ENCODE assay signal across 1 cellular context in the genomic region with DNA sequence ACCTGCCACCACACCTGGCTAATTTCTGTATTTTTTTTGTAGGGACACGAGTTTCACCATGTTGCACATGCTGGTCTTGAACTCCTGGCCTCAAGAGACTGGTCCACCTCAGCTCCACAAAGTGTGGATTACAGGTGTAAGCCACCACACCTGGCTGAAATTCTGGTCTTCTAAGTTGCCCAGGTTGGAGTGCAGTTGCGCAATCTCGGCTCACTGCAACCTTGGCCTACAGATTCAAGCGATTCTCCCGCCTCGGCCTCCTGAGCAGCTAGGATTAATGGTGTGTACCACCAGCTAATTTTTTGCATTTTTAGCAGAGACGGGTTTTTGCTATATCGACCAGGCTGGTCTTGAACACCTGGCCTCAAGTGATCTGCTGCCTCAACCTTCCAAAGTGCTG.
TF ChIP-seq lines count a peak whose summit lies in the region.

No MANE protein-coding gene starts in this region.

TF ChIP-seq in HepG2, 621 proteins besides CTCF, POLR2A, EP300 and RAD21 (continues in another document):
- no peak for TF ChIP-seq IRF2 (CRISPR knock-in tag; IDR thresholded peaks at IDR 0.05)
- TF ChIP-seq PHF5A (CRISPR knock-in tag; IDR thresholded peaks at IDR 0.05; ENCODE audit: low read depth, unreplicated experiment), result no peak
- no peak for TF ChIP-seq ZNF703 (CRISPR knock-in tag; IDR thresholded peaks at IDR 0.05; ENCODE audit: borderline replicate concordance)
- TF ChIP-seq, protein P1, sequence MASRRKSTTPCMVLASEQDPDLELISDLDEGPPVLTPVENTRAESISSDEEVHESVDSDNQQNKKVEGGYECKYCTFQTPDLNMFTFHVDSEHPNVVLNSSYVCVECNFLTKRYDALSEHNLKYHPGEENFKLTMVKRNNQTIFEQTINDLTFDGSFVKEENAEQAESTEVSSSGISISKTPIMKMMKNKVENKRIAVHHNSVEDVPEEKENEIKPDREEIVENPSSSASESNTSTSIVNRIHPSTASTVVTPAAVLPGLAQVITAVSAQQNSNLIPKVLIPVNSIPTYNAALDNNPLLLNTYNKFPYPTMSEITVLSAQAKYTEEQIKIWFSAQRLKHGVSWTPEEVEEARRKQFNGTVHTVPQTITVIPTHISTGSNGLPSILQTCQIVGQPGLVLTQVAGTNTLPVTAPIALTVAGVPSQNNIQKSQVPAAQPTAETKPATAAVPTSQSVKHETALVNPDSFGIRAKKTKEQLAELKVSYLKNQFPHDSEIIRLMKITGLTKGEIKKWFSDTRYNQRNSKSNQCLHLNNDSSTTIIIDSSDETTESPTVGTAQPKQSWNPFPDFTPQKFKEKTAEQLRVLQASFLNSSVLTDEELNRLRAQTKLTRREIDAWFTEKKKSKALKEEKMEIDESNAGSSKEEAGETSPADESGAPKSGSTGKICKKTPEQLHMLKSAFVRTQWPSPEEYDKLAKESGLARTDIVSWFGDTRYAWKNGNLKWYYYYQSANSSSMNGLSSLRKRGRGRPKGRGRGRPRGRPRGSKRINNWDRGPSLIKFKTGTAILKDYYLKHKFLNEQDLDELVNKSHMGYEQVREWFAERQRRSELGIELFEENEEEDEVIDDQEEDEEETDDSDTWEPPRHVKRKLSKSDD (CRISPR knock-in tag; IDR thresholded peaks at IDR 0.05; ENCODE audit: low read depth), result no peak
- TF ChIP-seq STAG1 (CRISPR knock-in tag; IDR thresholded peaks at IDR 0.05), result no peak
- no peak for TF ChIP-seq TCF7L2 (IDR thresholded peaks at IDR 0.05; ENCODE audit: low read depth, low read length)
- TF ChIP-seq, protein P2, sequence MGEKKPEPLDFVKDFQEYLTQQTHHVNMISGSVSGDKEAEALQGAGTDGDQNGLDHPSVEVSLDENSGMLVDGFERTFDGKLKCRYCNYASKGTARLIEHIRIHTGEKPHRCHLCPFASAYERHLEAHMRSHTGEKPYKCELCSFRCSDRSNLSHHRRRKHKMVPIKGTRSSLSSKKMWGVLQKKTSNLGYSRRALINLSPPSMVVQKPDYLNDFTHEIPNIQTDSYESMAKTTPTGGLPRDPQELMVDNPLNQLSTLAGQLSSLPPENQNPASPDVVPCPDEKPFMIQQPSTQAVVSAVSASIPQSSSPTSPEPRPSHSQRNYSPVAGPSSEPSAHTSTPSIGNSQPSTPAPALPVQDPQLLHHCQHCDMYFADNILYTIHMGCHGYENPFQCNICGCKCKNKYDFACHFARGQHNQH (CRISPR knock-in tag; IDR thresholded peaks at IDR 0.05), result 0 out of 2 replicates have a peak, but pooled peaks have one; percentile 23
- TF ChIP-seq HNRNPK (IDR thresholded peaks at IDR 0.05; ENCODE audit: low read depth, low read length, poor library complexity, severe bottlenecking), result no peak
- peak; percentile 94 for TF ChIP-seq CEBPG (CRISPR knock-in tag; IDR thresholded peaks at IDR 0.05)
- TF ChIP-seq ZNF296 (CRISPR knock-in tag; conservative IDR thresholded peaks at IDR 0.05), result no peak
- TF ChIP-seq KLF16 (CRISPR knock-in tag; IDR thresholded peaks at IDR 0.05), result no peak
- no peak for TF ChIP-seq TOE1 (CRISPR knock-in tag; IDR thresholded peaks at IDR 0.05)
- no peak for TF ChIP-seq ZFP36L2 (CRISPR knock-in tag; IDR thresholded peaks at IDR 0.05)
- TF ChIP-seq THYN1 (CRISPR knock-in tag; IDR thresholded peaks at IDR 0.05; ENCODE audit: borderline replicate concordance, low read depth), result no peak
- TF ChIP-seq, protein P3, sequence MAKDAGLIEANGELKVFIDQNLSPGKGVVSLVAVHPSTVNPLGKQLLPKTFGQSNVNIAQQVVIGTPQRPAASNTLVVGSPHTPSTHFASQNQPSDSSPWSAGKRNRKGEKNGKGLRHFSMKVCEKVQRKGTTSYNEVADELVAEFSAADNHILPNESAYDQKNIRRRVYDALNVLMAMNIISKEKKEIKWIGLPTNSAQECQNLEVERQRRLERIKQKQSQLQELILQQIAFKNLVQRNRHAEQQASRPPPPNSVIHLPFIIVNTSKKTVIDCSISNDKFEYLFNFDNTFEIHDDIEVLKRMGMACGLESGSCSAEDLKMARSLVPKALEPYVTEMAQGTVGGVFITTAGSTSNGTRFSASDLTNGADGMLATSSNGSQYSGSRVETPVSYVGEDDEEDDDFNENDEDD (CRISPR knock-in tag; IDR thresholded peaks at IDR 0.05; ENCODE audit: borderline replicate concordance), result no peak
- no peak for TF ChIP-seq FOXA1 (IDR thresholded peaks at IDR 0.05)
- TF ChIP-seq FOXA1 (CRISPR knock-in tag; IDR thresholded peaks at IDR 0.05), result no peak
- no peak for TF ChIP-seq IKZF4 (CRISPR knock-in tag; IDR thresholded peaks at IDR 0.05; ENCODE audit: borderline replicate concordance, low read depth, not compliant biosample characterization)
- TF ChIP-seq, protein P4, sequence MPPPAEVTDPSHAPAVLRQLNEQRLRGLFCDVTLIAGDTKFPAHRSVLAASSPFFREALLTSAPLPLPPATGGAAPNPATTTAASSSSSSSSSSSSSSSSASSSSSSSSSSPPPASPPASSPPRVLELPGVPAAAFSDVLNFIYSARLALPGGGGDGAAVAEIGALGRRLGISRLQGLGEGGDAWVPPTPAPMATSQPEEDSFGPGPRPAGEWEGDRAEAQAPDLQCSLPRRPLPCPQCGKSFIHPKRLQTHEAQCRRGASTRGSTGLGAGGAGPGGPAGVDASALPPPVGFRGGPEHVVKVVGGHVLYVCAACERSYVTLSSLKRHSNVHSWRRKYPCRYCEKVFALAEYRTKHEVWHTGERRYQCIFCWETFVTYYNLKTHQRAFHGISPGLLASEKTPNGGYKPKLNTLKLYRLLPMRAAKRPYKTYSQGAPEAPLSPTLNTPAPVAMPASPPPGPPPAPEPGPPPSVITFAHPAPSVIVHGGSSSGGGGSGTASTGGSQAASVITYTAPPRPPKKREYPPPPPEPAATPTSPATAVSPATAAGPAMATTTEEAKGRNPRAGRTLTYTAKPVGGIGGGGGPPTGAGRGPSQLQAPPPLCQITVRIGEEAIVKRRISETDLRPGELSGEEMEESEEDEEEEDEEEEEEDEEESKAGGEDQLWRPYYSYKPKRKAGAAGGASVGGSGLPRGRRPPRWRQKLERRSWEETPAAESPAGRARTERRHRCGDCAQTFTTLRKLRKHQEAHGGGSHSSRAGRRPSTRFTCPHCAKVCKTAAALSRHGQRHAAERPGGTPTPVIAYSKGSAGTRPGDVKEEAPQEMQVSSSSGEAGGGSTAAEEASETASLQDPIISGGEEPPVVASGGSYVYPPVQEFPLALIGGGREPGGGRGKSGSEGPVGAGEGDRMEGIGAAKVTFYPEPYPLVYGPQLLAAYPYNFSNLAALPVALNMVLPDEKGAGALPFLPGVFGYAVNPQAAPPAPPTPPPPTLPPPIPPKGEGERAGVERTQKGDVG (CRISPR knock-in tag; IDR thresholded peaks at IDR 0.05; ENCODE audit: borderline replicate concordance), result no peak
- TF ChIP-seq MYC (CRISPR knock-in tag; IDR thresholded peaks at IDR 0.05; ENCODE audit: borderline replicate concordance), result no peak
- no peak for TF ChIP-seq ZNF546 (CRISPR knock-in tag; conservative IDR thresholded peaks at IDR 0.05)
- TF ChIP-seq SSRP1 (CRISPR knock-in tag; IDR thresholded peaks at IDR 0.05), result no peak
- TF ChIP-seq TEAD2 (CRISPR knock-in tag; IDR thresholded peaks at IDR 0.05), result no peak
- TF ChIP-seq ZNF775 (CRISPR knock-in tag; IDR thresholded peaks at IDR 0.05; ENCODE audit: borderline replicate concordance), result no peak
- peak; percentile 98 for TF ChIP-seq CEBPB (IDR thresholded peaks at IDR 0.05; ENCODE audit: borderline replicate concordance, low read depth, low read length)
- no peak for TF ChIP-seq ZNF777 (CRISPR knock-in tag; IDR thresholded peaks at IDR 0.05)
- 0 out of 2 replicates have a peak, but pooled peaks have one; percentile 6 for TF ChIP-seq SMC3 (IDR thresholded peaks at IDR 0.05; ENCODE audit: low read length)
- TF ChIP-seq NFATC3 (CRISPR knock-in tag; IDR thresholded peaks at IDR 0.05), result no peak
- TF ChIP-seq ZNF460 (CRISPR knock-in tag; IDR thresholded peaks at IDR 0.05; ENCODE audit: borderline replicate concordance), result 0 out of 2 replicates have a peak, but pooled peaks have one; percentile 16
- TF ChIP-seq ZNF224 (CRISPR knock-in tag; IDR thresholded peaks at IDR 0.05), result no peak
- TF ChIP-seq, protein P5, sequence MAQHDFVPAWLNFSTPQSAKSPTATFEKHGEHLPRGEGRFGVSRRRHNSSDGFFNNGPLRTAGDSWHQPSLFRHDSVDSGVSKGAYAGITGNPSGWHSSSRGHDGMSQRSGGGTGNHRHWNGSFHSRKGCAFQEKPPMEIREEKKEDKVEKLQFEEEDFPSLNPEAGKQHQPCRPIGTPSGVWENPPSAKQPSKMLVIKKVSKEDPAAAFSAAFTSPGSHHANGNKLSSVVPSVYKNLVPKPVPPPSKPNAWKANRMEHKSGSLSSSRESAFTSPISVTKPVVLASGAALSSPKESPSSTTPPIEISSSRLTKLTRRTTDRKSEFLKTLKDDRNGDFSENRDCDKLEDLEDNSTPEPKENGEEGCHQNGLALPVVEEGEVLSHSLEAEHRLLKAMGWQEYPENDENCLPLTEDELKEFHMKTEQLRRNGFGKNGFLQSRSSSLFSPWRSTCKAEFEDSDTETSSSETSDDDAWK (CRISPR knock-in tag; IDR thresholded peaks at IDR 0.05), result no peak
- 0 out of 2 replicates have a peak, but pooled peaks have one; percentile 28 for TF ChIP-seq POGZ (CRISPR knock-in tag; IDR thresholded peaks at IDR 0.05)
- TF ChIP-seq ZNF543 (CRISPR knock-in tag; IDR thresholded peaks at IDR 0.05), result no peak
- TF ChIP-seq LCORL (IDR thresholded peaks at IDR 0.05), result no peak
- TF ChIP-seq LCORL (CRISPR knock-in tag; IDR thresholded peaks at IDR 0.05), result no peak
- TF ChIP-seq, protein P6, sequence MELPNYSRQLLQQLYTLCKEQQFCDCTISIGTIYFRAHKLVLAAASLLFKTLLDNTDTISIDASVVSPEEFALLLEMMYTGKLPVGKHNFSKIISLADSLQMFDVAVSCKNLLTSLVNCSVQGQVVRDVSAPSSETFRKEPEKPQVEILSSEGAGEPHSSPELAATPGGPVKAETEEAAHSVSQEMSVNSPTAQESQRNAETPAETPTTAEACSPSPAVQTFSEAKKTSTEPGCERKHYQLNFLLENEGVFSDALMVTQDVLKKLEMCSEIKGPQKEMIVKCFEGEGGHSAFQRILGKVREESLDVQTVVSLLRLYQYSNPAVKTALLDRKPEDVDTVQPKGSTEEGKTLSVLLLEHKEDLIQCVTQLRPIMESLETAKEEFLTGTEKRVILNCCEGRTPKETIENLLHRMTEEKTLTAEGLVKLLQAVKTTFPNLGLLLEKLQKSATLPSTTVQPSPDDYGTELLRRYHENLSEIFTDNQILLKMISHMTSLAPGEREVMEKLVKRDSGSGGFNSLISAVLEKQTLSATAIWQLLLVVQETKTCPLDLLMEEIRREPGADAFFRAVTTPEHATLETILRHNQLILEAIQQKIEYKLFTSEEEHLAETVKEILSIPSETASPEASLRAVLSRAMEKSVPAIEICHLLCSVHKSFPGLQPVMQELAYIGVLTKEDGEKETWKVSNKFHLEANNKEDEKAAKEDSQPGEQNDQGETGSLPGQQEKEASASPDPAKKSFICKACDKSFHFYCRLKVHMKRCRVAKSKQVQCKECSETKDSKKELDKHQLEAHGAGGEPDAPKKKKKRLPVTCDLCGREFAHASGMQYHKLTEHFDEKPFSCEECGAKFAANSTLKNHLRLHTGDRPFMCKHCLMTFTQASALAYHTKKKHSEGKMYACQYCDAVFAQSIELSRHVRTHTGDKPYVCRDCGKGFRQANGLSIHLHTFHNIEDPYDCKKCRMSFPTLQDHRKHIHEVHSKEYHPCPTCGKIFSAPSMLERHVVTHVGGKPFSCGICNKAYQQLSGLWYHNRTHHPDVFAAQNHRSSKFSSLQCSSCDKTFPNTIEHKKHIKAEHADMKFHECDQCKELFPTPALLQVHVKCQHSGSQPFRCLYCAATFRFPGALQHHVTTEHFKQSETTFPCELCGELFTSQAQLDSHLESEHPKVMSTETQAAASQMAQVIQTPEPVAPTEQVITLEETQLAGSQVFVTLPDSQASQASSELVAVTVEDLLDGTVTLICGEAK (IDR thresholded peaks at IDR 0.05), result no peak
- TF ChIP-seq, protein P6 (CRISPR knock-in tag; IDR thresholded peaks at IDR 0.05), result no peak
- no peak for TF ChIP-seq XRCC5 (optimal IDR thresholded peaks at IDR 0.05; ENCODE audit: low read length)
- TF ChIP-seq RBAK (CRISPR knock-in tag; IDR thresholded peaks at IDR 0.05), result no peak
- no peak for TF ChIP-seq ZNF552 (CRISPR knock-in tag; IDR thresholded peaks at IDR 0.05; ENCODE audit: borderline replicate concordance)
- TF ChIP-seq, protein P7, sequence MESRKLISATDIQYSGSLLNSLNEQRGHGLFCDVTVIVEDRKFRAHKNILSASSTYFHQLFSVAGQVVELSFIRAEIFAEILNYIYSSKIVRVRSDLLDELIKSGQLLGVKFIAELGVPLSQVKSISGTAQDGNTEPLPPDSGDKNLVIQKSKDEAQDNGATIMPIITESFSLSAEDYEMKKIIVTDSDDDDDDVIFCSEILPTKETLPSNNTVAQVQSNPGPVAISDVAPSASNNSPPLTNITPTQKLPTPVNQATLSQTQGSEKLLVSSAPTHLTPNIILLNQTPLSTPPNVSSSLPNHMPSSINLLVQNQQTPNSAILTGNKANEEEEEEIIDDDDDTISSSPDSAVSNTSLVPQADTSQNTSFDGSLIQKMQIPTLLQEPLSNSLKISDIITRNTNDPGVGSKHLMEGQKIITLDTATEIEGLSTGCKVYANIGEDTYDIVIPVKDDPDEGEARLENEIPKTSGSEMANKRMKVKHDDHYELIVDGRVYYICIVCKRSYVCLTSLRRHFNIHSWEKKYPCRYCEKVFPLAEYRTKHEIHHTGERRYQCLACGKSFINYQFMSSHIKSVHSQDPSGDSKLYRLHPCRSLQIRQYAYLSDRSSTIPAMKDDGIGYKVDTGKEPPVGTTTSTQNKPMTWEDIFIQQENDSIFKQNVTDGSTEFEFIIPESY (CRISPR knock-in tag; IDR thresholded peaks at IDR 0.05), result 0 out of 2 replicates have a peak, but pooled peaks have one; percentile 22
